22 cellular contexts compared by ENCODE assay signal in the genomic region with DNA sequence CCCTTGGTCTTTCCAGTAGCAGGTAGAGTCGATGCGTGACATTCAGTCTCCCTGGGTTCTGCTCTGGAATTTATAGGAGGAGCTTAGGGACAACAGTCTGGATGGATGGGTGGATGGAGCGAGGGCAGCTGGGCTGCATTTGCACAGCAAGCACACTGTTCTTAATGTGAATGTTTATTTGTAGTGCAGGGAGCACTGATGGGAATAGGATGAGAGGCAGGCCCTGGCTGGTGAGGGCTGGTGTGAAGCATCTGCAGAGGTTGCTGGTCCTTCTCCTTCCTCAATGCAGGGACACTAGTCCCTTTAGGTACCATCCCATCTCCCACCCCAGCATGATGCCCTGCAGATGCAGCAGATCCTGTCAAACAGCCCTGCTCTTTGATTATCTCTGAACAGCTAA.
"Had no signal": no experiment of that assay in that cellular context is flagged by ENCODE, and none has a peak within 500 bp of the region (broad histone marks: within the 10 kb centered on the region; RNA-seq: fewer than 3 reads in every experiment).

No MANE protein-coding gene starts in this region.

- FAIRE-seq: kidney, small intestine had no signal

- H3K9me3 Mint-ChIP-seq: dendritic cell treated with granulocyte-macrophage colony-stimulating factor and Interleukin-4, amounts not matched to agents 40 ng/mL and 50 ng/mL, for 4 days; memory B cell; nephron had no signal

- H3K9me3 ChIP-seq: esophagus squamous epithelium, left ventricle myocardium inferior, lower lobe of right lung, ovary, thoracic aorta, transverse colon had no signal

- H3K36me3 Mint-ChIP-seq: immature natural killer cell, naive B cell had no signal

- H3K4me3 Mint-ChIP-seq: dendritic cell treated with granulocyte-macrophage colony-stimulating factor and Interleukin-4, amounts not matched to agents 40 ng/mL and 50 ng/mL, for 4 days; immature natural killer cell; memory B cell; naive B cell; nephron had no signal

- H3K4me1 ChIP-seq: left ventricle myocardium inferior, lower lobe of right lung, stomach, transverse colon had no signal

- H3K27ac Mint-ChIP-seq: dendritic cell treated with granulocyte-macrophage colony-stimulating factor and Interleukin-4, amounts not matched to agents 40 ng/mL and 50 ng/mL, for 4 days; immature natural killer cell; memory B cell; naive B cell; nephron; progenitor cell of endocrine pancreas had no signal

- ATAC-seq: left cardiac atrium, lower lobe of right lung, right cardiac atrium had no signal

- H3K27me3 ChIP-seq: esophagus squamous epithelium, ovary, stomach, transverse colon had no signal

- DNase-seq: esophagus squamous epithelium; foreskin fibroblast; immature natural killer cell; kidney; left cardiac atrium; left ventricle myocardium inferior; lower lobe of right lung; midbrain; naive B cell; ovary; right cardiac atrium; small intestine; stimulated activated CD4-positive, alpha-beta T cell treated with anti-CD3 and anti-CD28 coated beads, Interleukin-12 subunit alpha, Interleukin-12 subunit beta, amount 100 ng/mL, for 4 hours; stimulated activated naive CD4-positive, alpha-beta T cell; stomach; substantia nigra; transverse colon had no signal

- H3K4me3 ChIP-seq: esophagus squamous epithelium, left ventricle myocardium inferior, lower lobe of right lung, ovary, stomach, thoracic aorta, transverse colon had no signal

- H3K27ac ChIP-seq: esophagus squamous epithelium, left ventricle myocardium inferior, lower lobe of right lung, ovary, stomach, thoracic aorta, transverse colon had no signal

- H3K36me3 ChIP-seq: esophagus squamous epithelium, left ventricle myocardium inferior, lower lobe of right lung, ovary, stomach, thoracic aorta, transverse colon had no signal

- H3K4me1 Mint-ChIP-seq: memory B cell, naive B cell, nephron had no signal
